ENCODE assay signal across 16 cellular contexts in the genomic region with DNA sequence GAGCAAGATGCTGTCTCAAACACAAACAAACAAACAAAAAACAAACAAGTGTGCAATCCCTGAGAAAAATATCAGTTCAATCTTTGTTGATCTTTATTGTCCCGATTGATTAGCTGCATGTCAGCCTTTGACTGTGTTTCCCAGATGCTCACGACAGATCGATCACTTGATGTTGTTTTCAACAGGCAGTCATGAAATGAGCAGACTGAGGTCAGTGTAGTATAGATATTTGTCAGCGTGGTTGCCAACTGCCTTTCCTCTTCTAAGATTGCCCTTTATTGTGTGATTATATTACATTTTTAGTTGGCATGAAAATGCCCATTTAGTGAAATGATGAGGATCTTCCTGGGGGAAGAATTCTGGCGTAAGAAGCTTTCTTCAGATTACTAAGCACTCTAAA. TPM values are rescaled to one million over a fixed set of nuclear protein-coding genes. Genes with fewer than 3 reads are reported as not detected.
A peak's percentile ranks its signal among the peaks of the same experiment; 100 is the strongest.
DNase-seq lines count a peak whose midpoint lies in the region; ATAC-seq and TF ChIP-seq lines count a peak whose summit lies in the region.
"Had no signal": no experiment of that assay in that cellular context is flagged by ENCODE, and none has a peak within 500 bp of the region (broad histone marks: within the 10 kb centered on the region; RNA-seq: fewer than 3 reads in every experiment).

No MANE protein-coding gene starts in this region.

- H3K27me3 ChIP-seq in neural progenitor cell (no peaks in the 10 kb centered on the region), upper lobe of left lung (no peaks in the 10 kb centered on the region)
- H3K27me3 ChIP-seq: sigmoid colon had no signal

- no peak for TF ChIP-seq CTCF in neural progenitor cell (IDR thresholded peaks at IDR 0.05)
- no peak for TF ChIP-seq CTCF in upper lobe of left lung (IDR thresholded peaks at IDR 0.05)

- no peaks in the 10 kb centered on the region for H3F3A ChIP-seq in neural progenitor cell (ENCODE audit: low read depth)

- H3K27ac ChIP-seq in neural progenitor cell = no peak overlapping the region
- no peak overlapping the region for H3K27ac ChIP-seq in upper lobe of left lung
- H3K27ac ChIP-seq: A549, PC-9, sigmoid colon had no signal

- H3K9me3 ChIP-seq in T-helper 17 cell (ENCODE audit: control insufficient read depth, low read length, poor library complexity, severe bottlenecking) (no peaks in the 10 kb centered on the region), neural progenitor cell (ENCODE audit: low read depth) (no peaks in the 10 kb centered on the region), upper lobe of left lung (no peaks in the 10 kb centered on the region)
- H3K9me3 ChIP-seq: A549, sigmoid colon had no signal

- peaks cover 15% of the 10 kb centered on the region for H3K27me3 Mint-ChIP-seq in T-helper 17 cell
- H3K27me3 Mint-ChIP-seq in neural progenitor cell (ENCODE audit: insufficient read depth, low read depth) = peaks cover 1% of the 10 kb centered on the region

- H3K9me3 Mint-ChIP-seq in neural progenitor cell = no peaks in the 10 kb centered on the region

- H3K4me2 ChIP-seq in neural progenitor cell = no peak overlapping the region
- H3K4me2 ChIP-seq: A549, PC-9 had no signal

- peaks cover 13% of the 10 kb centered on the region for H3K79me2 ChIP-seq in neural progenitor cell (ENCODE audit: low read depth)

- H3K36me3 Mint-ChIP-seq in T-helper 17 cell (ENCODE audit: low read depth) (peaks cover 7% of the 10 kb centered on the region), neural progenitor cell (peaks cover 19% of the 10 kb centered on the region)

- no peak for TF ChIP-seq EP300 in upper lobe of left lung (IDR thresholded peaks at IDR 0.05)

- no peak for TF ChIP-seq POLR2A in upper lobe of left lung (IDR thresholded peaks at IDR 0.05)

- H3K4me3 Mint-ChIP-seq in T-helper 17 cell = peak overlapping the region; percentile 85
- no peak overlapping the region for H3K4me3 Mint-ChIP-seq in neural progenitor cell

- no peak overlapping the region for H3K27ac Mint-ChIP-seq in T-helper 17 cell
- H3K27ac Mint-ChIP-seq in neural progenitor cell = peak overlapping the region; percentile 26

- WGBS in upper lobe of left lung, 2 donors = 85 to 87% methylated on average over 5 of the region's 5 CpGs

- peaks cover 10% of the 10 kb centered on the region for H3K4me1 ChIP-seq in neural progenitor cell
- H3K4me1 ChIP-seq in upper lobe of left lung = peaks cover 28 to 52% (median 36%) of the 10 kb centered on the region in 4 donors

- H3K4me1 Mint-ChIP-seq in T-helper 17 cell (peaks cover 17% of the 10 kb centered on the region), neural progenitor cell (peaks cover 9% of the 10 kb centered on the region)

- DNase-seq in activated CD4-positive, alpha-beta T cell treated with anti-CD3 and anti-CD28 coated beads for 48 hours = peak; percentile 34
- no peak for DNase-seq in activated CD4-positive, alpha-beta T cell treated with anti-CD3 and anti-CD28 coated beads for 1 hour
- no peak for DNase-seq in T-helper 17 cell
- no peak for DNase-seq in neural progenitor cell (ENCODE audit: low spot score)
- no peak for DNase-seq in upper lobe of left lung
- DNase-seq in EL = no peak
- no peak for DNase-seq in NCI-H1105 (lab: John Stamatoyannopoulos, UW)
- DNase-seq: COR-L47, foreskin melanocyte, mammary epithelial cell, NCI-H1694, NCI-H524, PC-9, sigmoid colon had no signal

- no peaks in the 10 kb centered on the region for H4K20me1 ChIP-seq in neural progenitor cell (ENCODE audit: low read depth)

- no peak overlapping the region for H3K9ac ChIP-seq in neural progenitor cell

- ATAC-seq in GM19023 (IDR thresholded peaks at IDR 0.05; ENCODE audit: unreplicated experiment) (peak; percentile 38), T-helper 17 cell (no peak), upper lobe of left lung (ENCODE audit: low FRiP score in 2 of 2) (no peak)
- ATAC-seq: A549 had no signal

- H2AFZ ChIP-seq in neural progenitor cell (replicated peaks) = no peak overlapping the region
- H2AFZ ChIP-seq: PC-9 had no signal

- no peak overlapping the region for H3K4me3 ChIP-seq in neural progenitor cell
- no peak overlapping the region for H3K4me3 ChIP-seq in upper lobe of left lung
- H3K4me3 ChIP-seq: A549, PC-9, sigmoid colon had no signal

- H3K36me3 ChIP-seq in neural progenitor cell (no peaks in the 10 kb centered on the region), upper lobe of left lung (peaks cover 3 to 12% (median 6%) of the 10 kb centered on the region in 4 donors)

RNA-seq across cellular contexts. Expression of a gene that starts 25.6 kb away (rescaled TPM):
- total RNA-seq in T-helper 17 cell (100 to 1,000 TPM; 207 to 232 TPM), neural progenitor cell (ENCODE audit: low replicate concordance) (44.3 and 60.9 TPM in 2 replicates), upper lobe of left lung (100 to 1,000 TPM; 209 to 637 (median 340) TPM)
